Comparison of ENCODE assay signal across 9 cellular contexts in genomic region chr2:42046819-42047487, GRCh38. TPM values are rescaled to one million over a fixed set of nuclear protein-coding genes. Genes with fewer than 3 reads are reported as not detected.
DNase-seq lines count a peak whose midpoint lies in the region; ATAC-seq and TF ChIP-seq lines count a peak whose summit lies in the region.
"Had no signal": no experiment of that assay in that cellular context is flagged by ENCODE, and none has a peak within 500 bp of the region (broad histone marks: within the 10 kb centered on the region; RNA-seq: fewer than 3 reads in every experiment).

No MANE protein-coding gene starts in this region.

- H3K27ac ChIP-seq in dorsolateral prefrontal cortex (peak overlapping the region; percentile 22 to 94 (median 81)), muscle layer of duodenum (ENCODE audit: low read length) (peak overlapping the region; percentile 39)
- H3K27ac ChIP-seq: 22Rv1 had no signal

- peaks cover 4 to 17% of the 10 kb centered on the region in 2 donors for H3K4me1 ChIP-seq in muscle layer of duodenum (ENCODE audit: control insufficient read depth in 1 of 2, insufficient read depth in 2 of 2, low read length in 2 of 2)

- no peaks in the 10 kb centered on the region for H3K36me3 ChIP-seq in muscle layer of duodenum (ENCODE audit: control insufficient read depth in 1 of 2, insufficient read depth in 2 of 2, low read length in 2 of 2)

- peak overlapping the region; percentile 54 to 88 (median 76) for H3K4me3 ChIP-seq in dorsolateral prefrontal cortex
- peak overlapping the region; percentile 48 to 74 for H3K4me3 ChIP-seq in muscle layer of duodenum (ENCODE audit: low read depth in 1 of 2, low read length in 2 of 2)

- intact Hi-C loops in dorsolateral prefrontal cortex (cut with DNase I), result loop anchor here in 1 of 2 donors (1.0 to 5.0 kb wide), 2 partner anchors 40 to 80 kb away; no protein-coding TSS in a partner anchor

- no peaks in the 10 kb centered on the region for H3K9me3 ChIP-seq in muscle layer of duodenum (ENCODE audit: control insufficient read depth in 1 of 2, low read length in 2 of 2)

- TF ChIP-seq CTCF in dorsolateral prefrontal cortex (IDR thresholded peaks at IDR 0.05 in 54 of 56, conservative IDR thresholded peaks at IDR 0.05 in 2 of 56; ENCODE audit: low read depth in 1 of 56, partially characterized antibody in 56 of 56), result no peak

- ATAC-seq in HG02973 (IDR thresholded peaks at IDR 0.05; ENCODE audit: unreplicated experiment), result no peak

- DNase-seq in NCI-H1105 treated with DMSO at 0.1 percent for 48 hours (lab: John Stamatoyannopoulos, UW) (peak; percentile 5), NCI-H1105 (lab: John Stamatoyannopoulos, UW) (no peak), NCI-H748 (lab: John Stamatoyannopoulos, UW; ENCODE audit: unreplicated experiment) (peak; percentile 70), dorsolateral prefrontal cortex (no peak), NCI-H526 treated with DMSO at 0.1 percent for 48 hours (lab: John Stamatoyannopoulos, UW) (no peak), hippocampal formation (lab: John Stamatoyannopoulos, UW) (no peak)

- H3K27me3 ChIP-seq in dorsolateral prefrontal cortex (no peaks in the 10 kb centered on the region), muscle layer of duodenum (ENCODE audit: low read depth, low read length) (no peaks in the 10 kb centered on the region)

RNA-seq across cellular contexts. Expression of gene PKDCC, which starts 0.9 kb away (rescaled TPM):
- total RNA-seq in dorsolateral prefrontal cortex, result 10 to 100 TPM; 26.5 to 91.2 (median 49.3) TPM

Comparison
In these comparisons a context has a peak if more than half of its experiments do, and no peak if none do; other contexts are left out.
1. DNase-seq: peak in NCI-H1105 treated with DMSO at 0.1 percent for 48 hours (single experiment) and NCI-H748 (single experiment); none in NCI-H1105 (single experiment), dorsolateral prefrontal cortex (0 of 10), NCI-H526 treated with DMSO at 0.1 percent for 48 hours (single experiment) and hippocampal formation (0 of 2).